33 cellular contexts compared by ENCODE assay signal in genomic region chr18:1149709-1150108, GRCh38.
"Had no signal": no experiment of that assay in that cellular context is flagged by ENCODE, and none has a peak within 500 bp of the region (broad histone marks: within the 10 kb centered on the region; RNA-seq: fewer than 3 reads in every experiment).

No MANE protein-coding gene starts in this region.

- DNase-seq: activated B cell treated with CpG ODN at 0.5 μM for 24 hours; activated CD4-positive, alpha-beta memory T cell treated with anti-CD3 and anti-CD28 coated beads for 36 hours; activated CD4-positive, alpha-beta T cell treated with anti-CD3 and anti-CD28 coated beads for 4 hours; activated CD4-positive, alpha-beta T cell treated with anti-CD3 and anti-CD28 coated beads, Interleukin-2, amount 10 ng/mL, durations not matched to agents 24 days and 14 days; activated CD4-positive, alpha-beta T cell treated with anti-CD3 and anti-CD28 coated beads, Interleukin-2, amount 50 U/mL, for 1 hour; activated CD4-positive, alpha-beta T cell treated with anti-CD3 and anti-CD28 coated beads, Interleukin-2, amount 50 U/mL, for 4 hours; activated CD4-positive, CD25-positive, alpha-beta regulatory T cell treated with anti-CD3 and anti-CD28 coated beads, Interleukin-2, amount 50 U/mL, for 72 hours; activated CD8-positive, alpha-beta memory T cell treated with anti-CD3 and anti-CD28 coated beads, Interleukin-2, amount 50 U/mL, for 4 hours; activated CD8-positive, alpha-beta T cell treated with anti-CD3 and anti-CD28 coated beads for 36 hours; activated effector memory CD4-positive, alpha-beta T cell treated with anti-CD3 and anti-CD28 coated beads, Interleukin-2, amount 50 U/mL, for 16 hours; activated gamma-delta T cell treated with Interleukin-2 at 50 U/mL for 16 hours; activated naive CD4-positive, alpha-beta T cell; activated naive CD4-positive, alpha-beta T cell treated with anti-CD3 and anti-CD28 coated beads for 36 hours; activated naive CD4-positive, alpha-beta T cell treated with anti-CD3 and anti-CD28 coated beads, Interleukin-2, amount 50 U/mL, for 16 hours; activated naive CD8-positive, alpha-beta T cell treated with anti-CD3 and anti-CD28 coated beads for 36 hours; activated T-cell treated with anti-CD3 and anti-CD28 coated beads for 4 hours; activated T-cell treated with anti-CD3 and anti-CD28 coated beads, Interleukin-2, amount 50 U/mL, for 1 hour; activated T-cell treated with anti-CD3 and anti-CD28 coated beads, Interleukin-2, amount 50 U/mL, for 4 hours; activated T-cell treated with anti-CD3 and anti-CD28 coated beads, Interleukin-2, amount 50 U/mL, for 72 hours; adrenal gland; amniotic stem cell; aorta; body of pancreas; brain microvascular endothelial cell; central memory CD4-positive, alpha-beta T cell; T-cell; T-helper 17 cell; T-helper 9 cell had no signal

- H3K27me3 Mint-ChIP-seq: activated B cell treated with CpG ODN at 0.5 μM for 24 hours; activated CD4-positive, alpha-beta memory T cell treated with anti-CD3 and anti-CD28 coated beads for 36 hours; activated CD4-positive, alpha-beta T cell treated with anti-CD3 and anti-CD28 coated beads, Interleukin-2, amount 10 ng/mL, durations not matched to agents 24 days and 14 days; activated CD8-positive, alpha-beta T cell treated with anti-CD3 and anti-CD28 coated beads for 36 hours; activated naive CD8-positive, alpha-beta T cell treated with anti-CD3 and anti-CD28 coated beads for 36 hours; activated T-helper 17 cell treated with anti-CD3 and anti-CD28 coated beads, Interleukin-2, amount 50 U/mL, for 72 hours; T-cell; T-helper 17 cell had no signal

- H3K4me3 Mint-ChIP-seq: activated B cell treated with CpG ODN at 0.5 μM for 24 hours; activated CD4-positive, alpha-beta memory T cell treated with anti-CD3 and anti-CD28 coated beads for 36 hours; activated CD4-positive, alpha-beta T cell treated with anti-CD3 and anti-CD28 coated beads, Interleukin-2, amount 10 ng/mL, durations not matched to agents 24 days and 14 days; activated CD8-positive, alpha-beta T cell treated with anti-CD3 and anti-CD28 coated beads for 36 hours; activated naive CD4-positive, alpha-beta T cell treated with anti-CD3 and anti-CD28 coated beads for 36 hours; activated naive CD8-positive, alpha-beta T cell treated with anti-CD3 and anti-CD28 coated beads for 36 hours; activated T-cell treated with anti-CD3 and anti-CD28 coated beads, Interleukin-2, amount 50 U/mL, for 4 hours; activated T-cell treated with anti-CD3 and anti-CD28 coated beads, Interleukin-2, amount 50 U/mL, for 72 hours; activated T-helper 1 cell treated with anti-CD3 and anti-CD28 coated beads, Interleukin-12 subunit alpha, Interleukin-12 subunit beta, Interleukin-2, Interleukin-4 antibody, amounts not matched to agents 30 ng/mL and 10 ng/mL and 1 ng/mL, durations not matched to agents 14 hours and 24 hours and 36 hours; activated T-helper 17 cell treated with anti-CD3 and anti-CD28 coated beads, Interleukin-2, amount 50 U/mL, for 72 hours; T-cell; T-helper 17 cell had no signal

- H3K27ac Mint-ChIP-seq: activated B cell treated with CpG ODN at 0.5 μM for 24 hours; activated CD4-positive, alpha-beta memory T cell treated with anti-CD3 and anti-CD28 coated beads for 36 hours; activated CD4-positive, alpha-beta T cell treated with anti-CD3 and anti-CD28 coated beads, Interleukin-2, amount 10 ng/mL, durations not matched to agents 24 days and 14 days; activated CD8-positive, alpha-beta T cell treated with anti-CD3 and anti-CD28 coated beads for 36 hours; activated naive CD4-positive, alpha-beta T cell treated with anti-CD3 and anti-CD28 coated beads for 36 hours; activated naive CD4-positive, alpha-beta T cell treated with anti-CD3 and anti-CD28 coated beads, Interleukin-2, amount 50 U/mL, for 72 hours; activated naive CD8-positive, alpha-beta T cell treated with anti-CD3 and anti-CD28 coated beads for 36 hours; activated T-cell treated with anti-CD3 and anti-CD28 coated beads, Interleukin-2, amount 50 U/mL, for 72 hours; activated T-helper 1 cell treated with anti-CD3 and anti-CD28 coated beads, Interleukin-12 subunit alpha, Interleukin-12 subunit beta, Interleukin-2, Interleukin-4 antibody, amounts not matched to agents 30 ng/mL and 10 ng/mL and 1 ng/mL, durations not matched to agents 14 hours and 24 hours and 36 hours; activated T-helper 17 cell treated with anti-CD3 and anti-CD28 coated beads, Interleukin-2, amount 50 U/mL, for 72 hours; T-cell; T-helper 17 cell had no signal

- H3K9me3 Mint-ChIP-seq: activated CD4-positive, alpha-beta T cell treated with anti-CD3 and anti-CD28 coated beads, Interleukin-2, amount 10 ng/mL, durations not matched to agents 24 days and 14 days had no signal

- ATAC-seq: activated CD8-positive, alpha-beta T cell treated with anti-CD3 and anti-CD28 coated beads for 36 hours; activated naive CD4-positive, alpha-beta T cell treated with anti-CD3 and anti-CD28 coated beads, Interleukin-2, amount 50 U/mL, for 72 hours; activated T-cell treated with anti-CD3 and anti-CD28 coated beads, Interleukin-2, amount 50 U/mL, for 4 hours; activated T-cell treated with anti-CD3 and anti-CD28 coated beads, Interleukin-2, amount 50 U/mL, for 72 hours; activated T-helper 17 cell treated with anti-CD3 and anti-CD28 coated beads, Interleukin-2, amount 50 U/mL, for 72 hours; body of pancreas; T-cell; T-helper 17 cell had no signal

- H3K27me3 ChIP-seq: adrenal gland, body of pancreas, brain microvascular endothelial cell, breast epithelium had no signal

- H3K4me1 ChIP-seq: adrenal gland, body of pancreas, breast epithelium had no signal

- H3K4me1 Mint-ChIP-seq: activated B cell treated with CpG ODN at 0.5 μM for 24 hours; activated CD4-positive, alpha-beta T cell treated with anti-CD3 and anti-CD28 coated beads, Interleukin-2, amount 10 ng/mL, durations not matched to agents 24 days and 14 days; activated naive CD8-positive, alpha-beta T cell treated with anti-CD3 and anti-CD28 coated beads for 36 hours; activated T-helper 17 cell treated with anti-CD3 and anti-CD28 coated beads, Interleukin-2, amount 50 U/mL, for 72 hours; T-cell; T-helper 17 cell had no signal

- H3K36me3 ChIP-seq: adrenal gland, brain microvascular endothelial cell, breast epithelium had no signal

- H3K9me3 ChIP-seq: adrenal gland, body of pancreas, breast epithelium had no signal

- H3K4me3 ChIP-seq: adrenal gland, body of pancreas, breast epithelium had no signal

- H3K27ac ChIP-seq: adrenal gland, body of pancreas, brain microvascular endothelial cell, VCaP had no signal

- H3K36me3 Mint-ChIP-seq: activated CD4-positive, alpha-beta memory T cell treated with anti-CD3 and anti-CD28 coated beads for 36 hours; activated naive CD4-positive, alpha-beta T cell treated with anti-CD3 and anti-CD28 coated beads, Interleukin-2, amount 50 U/mL, for 72 hours; activated naive CD8-positive, alpha-beta T cell treated with anti-CD3 and anti-CD28 coated beads for 36 hours; T-cell had no signal
